Comparison of ENCODE assay signal across 1 cellular context in the genomic region with DNA sequence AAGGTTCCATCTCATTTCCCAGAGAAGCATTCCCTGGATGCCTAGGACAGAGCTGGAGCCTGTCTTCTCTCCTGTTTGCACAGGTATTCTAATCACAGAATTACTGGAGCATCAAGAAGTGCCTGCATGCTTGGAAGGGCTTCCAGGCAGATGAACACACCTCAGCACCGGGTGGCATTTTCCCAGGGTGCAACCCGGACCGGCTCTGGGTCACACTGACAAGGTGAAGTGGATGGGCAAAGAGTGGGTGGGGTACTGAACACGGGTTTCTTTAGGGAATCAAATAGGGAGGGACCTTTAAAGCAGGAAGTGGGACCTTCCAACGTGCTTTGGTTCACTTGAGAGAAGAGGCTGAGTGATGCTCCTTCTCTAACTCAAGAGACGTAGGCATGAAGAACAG.
TF ChIP-seq lines count a peak whose summit lies in the region.

No MANE protein-coding gene starts in this region.

TF ChIP-seq in SK-N-SH, 30 proteins besides CTCF, POLR2A, EP300 and RAD21 (continued from another document):
- TF ChIP-seq SIN3A (IDR thresholded peaks at IDR 0.05; ENCODE audit: borderline replicate concordance, low read depth, low read length), result no peak
- no peak for TF ChIP-seq JUND (IDR thresholded peaks at IDR 0.05)
